Comparison of ENCODE assay signal across 6 cellular contexts in genomic region chr11:65118915-65119669, GRCh38. TPM values are rescaled to one million over a fixed set of nuclear protein-coding genes. Genes with fewer than 3 reads are reported as not detected.
DNase-seq lines count a peak whose midpoint lies in the region; ATAC-seq, FAIRE-seq and TF ChIP-seq lines count a peak whose summit lies in the region.
"Not testable (repeated sequence)": the region's sequence is repeated elsewhere in the genome, so short reads cannot be mapped to it uniquely, and the experiment has no call there.

No MANE protein-coding gene starts in this region.

- not testable (repeated sequence) for H3K4me3 ChIP-seq in epithelial cell of esophagus (ENCODE audit: low read length); stomach

- H3K27me3 ChIP-seq in stomach, result not testable (repeated sequence)

- peak; percentile 22 for TF ChIP-seq POLR2A in GM12891 (IDR thresholded peaks at IDR 0.05; ENCODE audit: low read depth, low read length)
- TF ChIP-seq POLR2A in stomach (IDR thresholded peaks at IDR 0.05), result not testable (repeated sequence)

- DNase-seq in GM12891 (ENCODE audit: insufficient read length, low spot score); activated naive CD4-positive, alpha-beta T cell treated with anti-CD3 and anti-CD28 coated beads, Interleukin-2, amount 10 ng/mL, durations not matched to agents 7 days and 5 days; natural killer cell; stomach: not testable (repeated sequence)
- peak; percentile 20 for DNase-seq in epithelial cell of esophagus (ENCODE audit: low read depth)

- TF ChIP-seq CTCF in epithelial cell of esophagus (IDR thresholded peaks at IDR 0.05; ENCODE audit: insufficient read depth, low read depth, low read length, missing control alignments); natural killer cell (IDR thresholded peaks at IDR 0.05); stomach (IDR thresholded peaks at IDR 0.05): not testable (repeated sequence)

- H3K36me3 ChIP-seq in stomach, result peaks cover 26 to 42% (median 41%) of the 10 kb centered on the region in 4 donors

- H3K27ac ChIP-seq in stomach, result peak overlapping the region in 4 of 5 donors; percentile 8 to 95 (median 90)

- H3K36me3 Mint-ChIP-seq in T-helper 1 cell treated with Interleukin-12 subunit alpha and Interleukin-12 subunit beta and Interleukin-4 antibody, amounts not matched to agents 30 μg/mL and 1 μg/mL, for 36 hours (ENCODE audit: low read depth), result peaks cover 36% of the 10 kb centered on the region
- peaks cover 44% of the 10 kb centered on the region for H3K36me3 Mint-ChIP-seq in activated naive CD4-positive, alpha-beta T cell treated with anti-CD3 and anti-CD28 coated beads, Interleukin-2, amount 10 ng/mL, durations not matched to agents 7 days and 5 days
- H3K36me3 Mint-ChIP-seq in natural killer cell, result not testable (repeated sequence)

- CTCF ChIA-PET in activated naive CD4-positive, alpha-beta T cell treated with anti-CD3 and anti-CD28 coated beads, Interleukin-2, amount 10 ng/mL, durations not matched to agents 7 days and 5 days (lab: Charles Lee), result interaction anchor here (0.7 to 4.3 kb wide), 7 partner anchors 7 to 297 kb away, joined by 3 to 33 read pairs (median 4); partner anchors contain the start of genes ARL2 and TM7SF2

- H3K4me3 Mint-ChIP-seq in T-helper 1 cell treated with Interleukin-12 subunit alpha and Interleukin-12 subunit beta and Interleukin-4 antibody, amounts not matched to agents 30 μg/mL and 1 μg/mL, for 36 hours, result peak overlapping the region; percentile 16
- H3K4me3 Mint-ChIP-seq in activated naive CD4-positive, alpha-beta T cell treated with anti-CD3 and anti-CD28 coated beads, Interleukin-2, amount 10 ng/mL, durations not matched to agents 7 days and 5 days; natural killer cell: not testable (repeated sequence)

- TF ChIP-seq EP300 in stomach (IDR thresholded peaks at IDR 0.05), result not testable (repeated sequence)

- peaks cover 29 to 77% (median 61%) of the 10 kb centered on the region in 4 donors for H3K4me1 ChIP-seq in stomach

- FAIRE-seq in GM12891 (lab: Jason Lieb, UNC), result not testable (repeated sequence)

- H3K27me3 Mint-ChIP-seq in T-helper 1 cell treated with Interleukin-12 subunit alpha and Interleukin-12 subunit beta and Interleukin-4 antibody, amounts not matched to agents 30 μg/mL and 1 μg/mL, for 36 hours (ENCODE audit: low read depth); activated naive CD4-positive, alpha-beta T cell treated with anti-CD3 and anti-CD28 coated beads, Interleukin-2, amount 10 ng/mL, durations not matched to agents 7 days and 5 days; natural killer cell (ENCODE audit: low read depth in 2 of 2): not testable (repeated sequence)

- intact Hi-C loops in natural killer cell (cut with micrococcal nuclease), result loop anchor here (10.0 kb wide), 1 partner anchor 344 kb away; the partner anchor contains the start of gene SF1
- intact Hi-C loops in stomach (cut with DNase I; ENCODE audit: low total_unique reads), result not testable (repeated sequence)

- H3K4me1 Mint-ChIP-seq in T-helper 1 cell treated with Interleukin-12 subunit alpha and Interleukin-12 subunit beta and Interleukin-4 antibody, amounts not matched to agents 30 μg/mL and 1 μg/mL, for 36 hours (ENCODE audit: low read depth), result peaks cover 25% of the 10 kb centered on the region
- H3K4me1 Mint-ChIP-seq in activated naive CD4-positive, alpha-beta T cell treated with anti-CD3 and anti-CD28 coated beads, Interleukin-2, amount 10 ng/mL, durations not matched to agents 7 days and 5 days, result peaks cover 69% of the 10 kb centered on the region
- H3K4me1 Mint-ChIP-seq in natural killer cell, result peaks cover 25 to 50% of the 10 kb centered on the region in 2 donors

- H3K9me3 Mint-ChIP-seq in T-helper 1 cell treated with Interleukin-12 subunit alpha and Interleukin-12 subunit beta and Interleukin-4 antibody, amounts not matched to agents 30 μg/mL and 1 μg/mL, for 36 hours; activated naive CD4-positive, alpha-beta T cell treated with anti-CD3 and anti-CD28 coated beads, Interleukin-2, amount 10 ng/mL, durations not matched to agents 7 days and 5 days; natural killer cell: not testable (repeated sequence)

- not testable (repeated sequence) for ATAC-seq in natural killer cell

- WGBS in stomach, 5 donors, result 82 to 90% (median 85%) methylated on average over 18 of the region's 18 CpGs

- not testable (repeated sequence) for H3K9me3 ChIP-seq in stomach

- peak overlapping the region; percentile 68 for H3K27ac Mint-ChIP-seq in T-helper 1 cell treated with Interleukin-12 subunit alpha and Interleukin-12 subunit beta and Interleukin-4 antibody, amounts not matched to agents 30 μg/mL and 1 μg/mL, for 36 hours
- H3K27ac Mint-ChIP-seq in activated naive CD4-positive, alpha-beta T cell treated with anti-CD3 and anti-CD28 coated beads, Interleukin-2, amount 10 ng/mL, durations not matched to agents 7 days and 5 days, result peak overlapping the region; percentile 98
- peak overlapping the region; percentile 99 to 100 for H3K27ac Mint-ChIP-seq in natural killer cell

TF ChIP-seq in GM12891, 5 proteins besides CTCF, POLR2A, EP300 and RAD21:
- TF ChIP-seq POLR2AphosphoS5 (IDR thresholded peaks at IDR 0.05; ENCODE audit: low read depth, low read length), result peak; percentile 53; the same call in 1 of the 2 replicates

RNA-seq across cellular contexts. Expression of gene ZNHIT2, which starts 1.6 kb away (rescaled TPM):
- 7.5 TPM for polyA plus RNA-seq in GM12891 (2012; ENCODE audit: low read depth, missing spikeins)
- 1 to 10 TPM; 5.6 to 6.8 (median 6.1) TPM for total RNA-seq in natural killer cell
- 100 to 1,000 TPM in 1 of 5 donors, 10 to 100 TPM in 1, 1 to 10 TPM in 2, not detected in 1; 2.4 to 130 (median 39.9) TPM for total RNA-seq in stomach
- 10 to 100 TPM; 18.0 to 20.0 (median 18.9) TPM for polyA plus RNA-seq in stomach

RNA-seq across cellular contexts. Expression of gene FAU, which starts 2.8 kb away (rescaled TPM):
- polyA plus RNA-seq in GM12891 (2012; ENCODE audit: low read depth, missing spikeins), result 1,748 TPM
- total RNA-seq in natural killer cell (100 to 1,000 TPM; 724 to 977 (median 968) TPM), stomach (1,000 to 10,000 TPM in 1 of 5 donors, 100 to 1,000 TPM in 4; 456 to 1,872 (median 566) TPM)
- 1,000 to 10,000 TPM; 1,111 to 1,352 (median 1,208) TPM for polyA plus RNA-seq in stomach

RNA-seq across cellular contexts. Expression of gene MRPL49, which starts 3.0 kb away (rescaled TPM):
- 37.7 TPM for polyA plus RNA-seq in GM12891 (2012; ENCODE audit: low read depth, missing spikeins)
- total RNA-seq in natural killer cell, result 10 to 100 TPM; 36.8 to 37.5 (median 36.9) TPM
- total RNA-seq in stomach, result 10 to 100 TPM; 22.8 to 75.9 (median 33.0) TPM
- polyA plus RNA-seq in stomach, result 10 to 100 TPM; 36.0 to 69.8 (median 39.9) TPM

RNA-seq across cellular contexts. Expression of gene TM7SF2, which starts 7.4 kb away (rescaled TPM):
- polyA plus RNA-seq in GM12891 (2012; ENCODE audit: low read depth, missing spikeins), result 20.1 TPM
- total RNA-seq in natural killer cell (10 to 100 TPM; 17.0 to 23.2 (median 18.6) TPM), stomach (100 to 1,000 TPM in 1 of 5 donors, 10 to 100 TPM in 3, 1 to 10 TPM in 1; 7.6 to 118 (median 19.6) TPM)
- polyA plus RNA-seq in stomach, result 10 to 100 TPM; 38.6 to 65.2 (median 51.9) TPM

RNA-seq across cellular contexts. Expression of gene SYVN1, which starts 15.2 kb away (rescaled TPM):
- 33.3 TPM for polyA plus RNA-seq in GM12891 (2012; ENCODE audit: low read depth, missing spikeins)
- total RNA-seq in natural killer cell (100 to 1,000 TPM in 1 of 3 donors, 10 to 100 TPM in 2; 72.9 to 109 (median 90.2) TPM), stomach (10 to 100 TPM; 20.0 to 75.3 (median 64.9) TPM)
- polyA plus RNA-seq in stomach, result 10 to 100 TPM in 2 of 3 donors, 1 to 10 TPM in 1; 7.2 to 18.5 (median 13.4) TPM
